8 cellular contexts compared by ENCODE assay signal in the genomic region with DNA sequence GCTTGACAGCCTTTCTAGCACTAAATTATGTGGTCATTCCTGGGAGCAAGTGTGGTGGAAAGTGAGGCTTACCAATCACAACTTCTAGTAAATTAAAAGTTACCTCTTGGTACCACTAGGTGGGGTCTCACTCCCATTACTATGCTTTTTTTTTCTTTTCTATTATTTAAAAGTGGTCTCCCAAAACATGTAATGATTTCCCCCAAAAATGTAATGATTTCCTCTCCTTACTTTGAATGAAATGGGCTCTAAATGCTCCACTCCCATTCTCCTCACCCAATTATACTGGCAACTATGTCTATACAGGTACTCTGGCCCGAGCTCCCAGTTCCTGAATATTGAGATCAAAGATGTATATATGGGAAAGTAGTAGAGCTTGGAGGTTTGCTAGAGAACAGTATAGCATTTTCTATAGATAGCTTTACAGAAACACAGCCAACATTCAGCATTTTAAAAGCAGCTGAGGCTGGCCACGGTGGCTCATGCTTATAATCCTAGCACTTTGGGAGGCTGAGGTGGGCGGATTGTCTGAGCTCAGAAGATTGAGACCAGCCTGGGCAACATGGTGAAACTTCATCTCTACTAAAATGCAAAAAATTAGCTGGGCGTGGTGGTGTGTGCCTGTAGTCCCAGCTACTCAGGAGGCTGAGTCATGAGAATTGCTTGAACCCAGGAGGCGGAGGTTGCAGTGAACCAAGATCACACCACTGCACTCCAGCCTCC.
A peak's percentile ranks its signal among the peaks of the same experiment; 100 is the strongest.
DNase-seq lines count a peak whose midpoint lies in the region; ATAC-seq, FAIRE-seq and TF ChIP-seq lines count a peak whose summit lies in the region.

No MANE protein-coding gene starts in this region.

- ATAC-seq in A549 (peak in 1 of 2 experiments; percentile 57; a peak in 3 of 6 replicates), PC-3 (peak; percentile 51)

- 84% methylated on average over 5 of the region's 5 CpGs for WGBS in A549 (ENCODE audit: missing lambda C conversion rate)

- POLR2A ChIA-PET in A549 (lab: Yijun Ruan, JAX) (no interaction called here), PC-3 (lab: Charles Lee; ENCODE audit: unreplicated experiment) (no interaction called here)

- no peaks in the 10 kb centered on the region for H3F3A ChIP-seq in PC-3 (ENCODE audit: low read length, unreplicated experiment)

- CTCF ChIA-PET in A549 (lab: Yijun Ruan, JAX), result interaction anchor here (0.6 to 1.6 kb wide), 4 partner anchors 10 to 136 kb away, joined by 3 to 9 read pairs (median 5); no protein-coding TSS in a partner anchor
- CTCF ChIA-PET in PC-3 (lab: Charles Lee), result no interaction called here

- no peaks in the 10 kb centered on the region for H4K20me1 ChIP-seq in PC-3 (ENCODE audit: low read length)

- no peak for FAIRE-seq in A549 (lab: Jason Lieb, UNC)
- FAIRE-seq in G401.6 (lab: Jason Lieb, UNC), result peak; percentile 89

- TF ChIP-seq POLR2A in A549 (IDR thresholded peaks at IDR 0.05; ENCODE audit: low read length), result no peak

- DNase-seq in A549 (ENCODE audit: low read depth in 1 of 2, low spot score in 1 of 2) (peak; percentile 6 to 10), PC-3 (peak; percentile 38), fibroblast of peridontal ligament (ENCODE audit: extremely low read depth) (peak; percentile 38), retina (no peak), cerebellum (ENCODE audit: low spot score) (no peak)
- DNase-seq in activated CD4-positive, alpha-beta T cell treated with anti-CD3 and anti-CD28 coated beads, Interleukin-2, amount 50 U/mL, for 4 hours, result no peak
- no peak for DNase-seq in stimulated activated CD4-positive, alpha-beta T cell treated with anti-CD3 and anti-CD28 coated beads, Interleukin-4, amount 100 ng/mL, for 24 hours

- H3K27me3 ChIP-seq in PC-3 (ENCODE audit: low read length), result no peaks in the 10 kb centered on the region

- H3K27ac ChIP-seq in A549 (no peak overlapping the region), PC-3 (ENCODE audit: low read length) (no peak overlapping the region)

- 0 out of 3 replicates have a peak overlapping the region, but pooled peaks have one; percentile 5 for H3K4me2 ChIP-seq in A549
- H3K4me2 ChIP-seq in PC-3 (ENCODE audit: low read length), result no peak overlapping the region

- H3K4me3 ChIP-seq in A549, result no peak overlapping the region
- no peak overlapping the region for H3K4me3 ChIP-seq in PC-3 (ENCODE audit: low read length)

- H3K9me2 ChIP-seq in PC-3 (replicated peaks; ENCODE audit: low read length), result no peaks in the 10 kb centered on the region

- BruUV-seq in PC-3 (replicated peaks; lab: Mats Ljungman, UMichigan), result no TSS peak

- H3K9me3 ChIP-seq in A549 (no peaks in the 10 kb centered on the region), PC-3 (ENCODE audit: low read length) (no peaks in the 10 kb centered on the region)

- no peak overlapping the region for H2AFZ ChIP-seq in PC-3 (ENCODE audit: low read length)

- TF ChIP-seq EP300 in A549 (IDR thresholded peaks at IDR 0.05), result no peak

- intact Hi-C loops in PC-3 (cut with micrococcal nuclease), result loop anchor here (1.0 to 5.0 kb wide), 6 partner anchors 58 to 477 kb away; no protein-coding TSS in a partner anchor

- TF ChIP-seq CTCF in A549 (IDR thresholded peaks at IDR 0.05) (peak; percentile 51), PC-3 (conservative IDR thresholded peaks at IDR 0.05; ENCODE audit: low read depth, low read length) (peak; percentile 77)

- no peak overlapping the region for H3K9ac ChIP-seq in PC-3 (ENCODE audit: low read length)

- H3K36me3 ChIP-seq in PC-3 (ENCODE audit: low read depth, low read length), result no peaks in the 10 kb centered on the region

- no peaks in the 10 kb centered on the region for H3K79me2 ChIP-seq in PC-3 (ENCODE audit: low read length)

- H3K4me1 ChIP-seq in A549, result 0 out of 3 replicates have a peak, but pooled peaks cover 4% of the 10 kb centered on the region
- H3K4me1 ChIP-seq in PC-3 (ENCODE audit: insufficient read depth, low read length), result 0 out of 2 replicates have a peak, but pooled peaks cover 3% of the 10 kb centered on the region

- TF ChIP-seq RAD21 in A549 (conservative IDR thresholded peaks at IDR 0.05 in 1 of 2, IDR thresholded peaks at IDR 0.05 in 1 of 2), result peak; percentile 37 to 47

TF ChIP-seq in A549, 52 proteins besides CTCF, POLR2A, EP300 and RAD21:
- TF ChIP-seq SMC3 (IDR thresholded peaks at IDR 0.05), result peak; percentile 29; the same call in 1 of the 3 replicates
- no peak for TF ChIP-seq RFX5 (IDR thresholded peaks at IDR 0.05)
- TF ChIP-seq SREBF2 (IDR thresholded peaks at IDR 0.05), result no peak
- TF ChIP-seq ESRRA (IDR thresholded peaks at IDR 0.05; ENCODE audit: borderline replicate concordance, low read length), result no peak
- TF ChIP-seq JUNB (IDR thresholded peaks at IDR 0.05), result no peak
- TF ChIP-seq MAFK (IDR thresholded peaks at IDR 0.05; ENCODE audit: partially characterized antibody), result no peak
- TF ChIP-seq, protein P1, sequence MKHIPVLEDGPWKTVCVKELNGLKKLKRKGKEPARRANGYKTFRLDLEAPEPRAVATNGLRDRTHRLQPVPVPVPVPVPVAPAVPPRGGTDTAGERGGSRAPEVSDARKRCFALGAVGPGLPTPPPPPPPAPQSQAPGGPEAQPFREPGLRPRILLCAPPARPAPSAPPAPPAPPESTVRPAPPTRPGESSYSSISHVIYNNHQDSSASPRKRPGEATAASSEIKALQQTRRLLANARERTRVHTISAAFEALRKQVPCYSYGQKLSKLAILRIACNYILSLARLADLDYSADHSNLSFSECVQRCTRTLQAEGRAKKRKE (CRISPR knock-in tag; IDR thresholded peaks at IDR 0.05; ENCODE audit: low read depth), result no peak
- no peak for TF ChIP-seq ZC3H11A (IDR thresholded peaks at IDR 0.05)

Comparison
In these comparisons a context has a peak if more than half of its experiments do, and no peak if none do; other contexts are left out.
1. DNase-seq: peak in A549 (2 of 2), PC-3 (single experiment) and fibroblast of peridontal ligament (single experiment); none in retina (single experiment), activated CD4-positive, alpha-beta T cell treated with anti-CD3 and anti-CD28 coated beads, Interleukin-2, amount 50 U/mL, for 4 hours (0 of 2), stimulated activated CD4-positive, alpha-beta T cell treated with anti-CD3 and anti-CD28 coated beads, Interleukin-4, amount 100 ng/mL, for 24 hours (single experiment) and cerebellum (single experiment).